ENCODE assay signal across 17 cellular contexts in genomic region chr15:75779504-75779903, GRCh38.
"Had no signal": no experiment of that assay in that cellular context is flagged by ENCODE, and none has a peak within 500 bp of the region (broad histone marks: within the 10 kb centered on the region; RNA-seq: fewer than 3 reads in every experiment).

No MANE protein-coding gene starts in this region.

- DNase-seq: Kasumi-1, MM.1S, NCI-H1092 treated with DMSO at 0.1 percent for 48 hours, NCI-H1436, NCI-H187, NCI-H2029, NCI-H2081 treated with DMSO at 0.1 percent for 48 hours, NCI-H2227 treated with DMSO at 0.1 percent for 48 hours, NCI-H524, NCI-H526 treated with DMSO at 0.1 percent for 48 hours, NCI-H748 treated with DMSO at 0.1 percent for 48 hours, RPMI8226, SHP77, SK-N-SH had no signal

- H3K27ac ChIP-seq: HL-60, KMS-11 had no signal

- H3K9me3 ChIP-seq: SK-N-SH had no signal

- H3K4me3 ChIP-seq: K562 had no signal

- ATAC-seq: K562 had no signal
